ENCODE assay signal across 35 cellular contexts in the genomic region with DNA sequence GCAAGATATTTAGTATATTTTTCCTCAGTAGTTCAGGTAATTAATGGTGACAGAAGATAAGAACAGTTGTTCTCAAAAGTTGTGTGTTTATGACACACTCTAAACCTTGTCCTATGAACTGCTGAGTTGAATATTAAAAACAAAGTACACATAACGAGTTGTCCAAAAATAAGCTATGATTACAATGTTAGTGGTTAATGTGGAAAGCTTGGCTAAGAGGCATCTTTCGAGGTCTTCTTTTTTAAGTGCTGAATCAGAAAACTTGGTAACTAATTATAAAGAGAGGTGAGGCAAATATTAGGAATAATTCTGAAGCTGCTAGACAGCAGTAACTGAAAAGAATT.
"Had no signal": no experiment of that assay in that cellular context is flagged by ENCODE, and none has a peak within 500 bp of the region (broad histone marks: within the 10 kb centered on the region; RNA-seq: fewer than 3 reads in every experiment).

No MANE protein-coding gene starts in this region.

- H3K4me1 Mint-ChIP-seq: activated B cell treated with CpG ODN at 0.5 μM for 24 hours; activated CD8-positive, alpha-beta memory T cell treated with anti-CD3 and anti-CD28 coated beads, Interleukin-2, amount 10 ng/mL, durations not matched to agents 7 days and 5 days; activated naive CD4-positive, alpha-beta T cell treated with anti-CD3 and anti-CD28 coated beads, Interleukin-2, amount 50 U/mL, for 24 hours; activated naive CD8-positive, alpha-beta T cell treated with anti-CD3 and anti-CD28 coated beads, Interleukin-2, amount 10 ng/mL, durations not matched to agents 7 days and 5 days; activated T-helper 17 cell treated with anti-CD3 and anti-CD28 coated beads, Interleukin-2, amount 50 U/mL, for 72 hours had no signal

- H3K27me3 Mint-ChIP-seq: activated B cell treated with CpG ODN at 0.5 μM for 24 hours; activated CD4-positive, alpha-beta memory T cell treated with anti-CD3 and anti-CD28 coated beads for 36 hours; activated CD8-positive, alpha-beta memory T cell treated with anti-CD3 and anti-CD28 coated beads, Interleukin-2, amount 10 ng/mL, durations not matched to agents 7 days and 5 days; activated naive CD4-positive, alpha-beta T cell treated with anti-CD3 and anti-CD28 coated beads, Interleukin-2, amount 50 U/mL, for 24 hours; activated naive CD8-positive, alpha-beta T cell treated with anti-CD3 and anti-CD28 coated beads, Interleukin-2, amount 10 ng/mL, durations not matched to agents 7 days and 5 days; activated T-helper 17 cell treated with anti-CD3 and anti-CD28 coated beads, Interleukin-2, amount 50 U/mL, for 72 hours had no signal

- DNase-seq: activated B cell treated with CpG ODN at 0.5 μM for 24 hours; activated CD4-positive, alpha-beta memory T cell treated with anti-CD3 and anti-CD28 coated beads for 36 hours; activated CD4-positive, alpha-beta T cell treated with anti-CD3 and anti-CD28 coated beads for 4 hours; activated CD4-positive, alpha-beta T cell treated with anti-CD3 and anti-CD28 coated beads, Interleukin-2, amount 50 U/mL, for 1 hour; activated CD4-positive, CD25-positive, alpha-beta regulatory T cell treated with anti-CD3 and anti-CD28 coated beads, Interleukin-2, amount 50 U/mL, for 72 hours; activated CD8-positive, alpha-beta memory T cell treated with anti-CD3 and anti-CD28 coated beads, Interleukin-2, amount 10 ng/mL, durations not matched to agents 7 days and 5 days; activated CD8-positive, alpha-beta memory T cell treated with anti-CD3 and anti-CD28 coated beads, Interleukin-2, amount 50 U/mL, for 48 hours; activated effector memory CD4-positive, alpha-beta T cell treated with anti-CD3 and anti-CD28 coated beads, Interleukin-2, amount 50 U/mL, for 16 hours; activated naive CD4-positive, alpha-beta T cell treated with Interleukin-2 at 50 U/mL for 16 hours; activated naive CD8-positive, alpha-beta T cell treated with anti-CD3 and anti-CD28 coated beads, Interleukin-2, amount 10 ng/mL, durations not matched to agents 7 days and 5 days; activated T-cell treated with anti-CD3 and anti-CD28 coated beads, Interleukin-2, amount 50 U/mL, for 72 hours; body of pancreas; Karpas-422; MM.1S; MV-4-11; NCI-H1092; NCI-H1436 treated with DMSO at 0.1 percent for 48 hours; NCI-H1694 treated with DMSO at 0.1 percent for 48 hours; NCI-H2029; NCI-H345; NCI-H524 treated with DMSO at 0.1 percent for 48 hours; NCI-H748 treated with DMSO at 0.1 percent for 48 hours; OCI-M1; SHP77; SW 1271; T-helper 1 cell; T-helper 2 cell; T-helper 9 cell had no signal

- H3K4me3 Mint-ChIP-seq: activated B cell treated with CpG ODN at 0.5 μM for 24 hours; activated CD4-positive, alpha-beta memory T cell treated with anti-CD3 and anti-CD28 coated beads for 36 hours; activated CD8-positive, alpha-beta memory T cell treated with anti-CD3 and anti-CD28 coated beads, Interleukin-2, amount 10 ng/mL, durations not matched to agents 7 days and 5 days; activated naive CD4-positive, alpha-beta T cell treated with anti-CD3 and anti-CD28 coated beads, Interleukin-2, amount 50 U/mL, for 24 hours; activated naive CD8-positive, alpha-beta T cell treated with anti-CD3 and anti-CD28 coated beads, Interleukin-2, amount 10 ng/mL, durations not matched to agents 7 days and 5 days; activated T-cell treated with anti-CD3 and anti-CD28 coated beads, Interleukin-2, amount 50 U/mL, for 72 hours; activated T-helper 17 cell treated with anti-CD3 and anti-CD28 coated beads, Interleukin-2, amount 50 U/mL, for 72 hours had no signal

- H3K4me3 ChIP-seq: body of pancreas, breast epithelium, K562, SJSA1 had no signal

- H3K36me3 ChIP-seq: breast epithelium, SJSA1 had no signal

- H3K9me3 Mint-ChIP-seq: activated naive CD4-positive, alpha-beta T cell treated with anti-CD3 and anti-CD28 coated beads, Interleukin-2, amount 50 U/mL, for 24 hours; activated naive CD8-positive, alpha-beta T cell treated with anti-CD3 and anti-CD28 coated beads, Interleukin-2, amount 10 ng/mL, durations not matched to agents 7 days and 5 days had no signal

- H3K27me3 ChIP-seq: body of pancreas, breast epithelium, SJSA1 had no signal

- H3K36me3 Mint-ChIP-seq: activated CD4-positive, alpha-beta memory T cell treated with anti-CD3 and anti-CD28 coated beads for 36 hours; activated CD8-positive, alpha-beta memory T cell treated with anti-CD3 and anti-CD28 coated beads, Interleukin-2, amount 10 ng/mL, durations not matched to agents 7 days and 5 days; activated naive CD4-positive, alpha-beta T cell treated with anti-CD3 and anti-CD28 coated beads, Interleukin-2, amount 50 U/mL, for 24 hours; activated naive CD8-positive, alpha-beta T cell treated with anti-CD3 and anti-CD28 coated beads, Interleukin-2, amount 10 ng/mL, durations not matched to agents 7 days and 5 days had no signal

- H3K27ac ChIP-seq: body of pancreas, breast epithelium, SJSA1, VCaP had no signal

- ATAC-seq: activated CD8-positive, alpha-beta memory T cell treated with anti-CD3 and anti-CD28 coated beads, Interleukin-2, amount 10 ng/mL, durations not matched to agents 7 days and 5 days; activated T-cell treated with anti-CD3 and anti-CD28 coated beads, Interleukin-2, amount 50 U/mL, for 72 hours; activated T-helper 17 cell treated with anti-CD3 and anti-CD28 coated beads, Interleukin-2, amount 50 U/mL, for 72 hours; body of pancreas; K562; Panc1 had no signal

- H3K9me3 ChIP-seq: body of pancreas, SJSA1 had no signal

- H3K27ac Mint-ChIP-seq: activated B cell treated with CpG ODN at 0.5 μM for 24 hours; activated CD4-positive, alpha-beta memory T cell treated with anti-CD3 and anti-CD28 coated beads for 36 hours; activated CD8-positive, alpha-beta memory T cell treated with anti-CD3 and anti-CD28 coated beads, Interleukin-2, amount 10 ng/mL, durations not matched to agents 7 days and 5 days; activated naive CD4-positive, alpha-beta T cell treated with anti-CD3 and anti-CD28 coated beads, Interleukin-2, amount 50 U/mL, for 24 hours; activated naive CD8-positive, alpha-beta T cell treated with anti-CD3 and anti-CD28 coated beads, Interleukin-2, amount 10 ng/mL, durations not matched to agents 7 days and 5 days; activated T-cell treated with anti-CD3 and anti-CD28 coated beads, Interleukin-2, amount 50 U/mL, for 72 hours; activated T-helper 17 cell treated with anti-CD3 and anti-CD28 coated beads, Interleukin-2, amount 50 U/mL, for 72 hours had no signal

- H3K4me1 ChIP-seq: body of pancreas, breast epithelium, SJSA1 had no signal
